ENCODE assay signal across 11 cellular contexts in genomic region chr20:50378170-50379000, GRCh38.
A peak's percentile ranks its signal among the peaks of the same experiment; 100 is the strongest.
DNase-seq lines count a peak whose midpoint lies in the region; ATAC-seq, FAIRE-seq and TF ChIP-seq lines count a peak whose summit lies in the region.
"Had no signal": no experiment of that assay in that cellular context is flagged by ENCODE, and none has a peak within 500 bp of the region (broad histone marks: within the 10 kb centered on the region; RNA-seq: fewer than 3 reads in every experiment).

No MANE protein-coding gene starts in this region.

- H3K4me1 ChIP-seq in A549 (peaks cover 82% of the 10 kb centered on the region), Peyer's patch (peaks cover 0 to 51% (median 15%) of the 10 kb centered on the region in 4 donors), hepatocyte (ENCODE audit: insufficient read depth) (peaks cover 11% of the 10 kb centered on the region), gastrocnemius medialis (peaks cover 30 to 42% of the 10 kb centered on the region in 2 donors)

- POLR2A ChIA-PET in A549 (lab: Yijun Ruan, JAX): no interaction called here

- intact Hi-C loops in gastrocnemius medialis (cut with DNase I; ENCODE audit: low total_unique reads): loop anchor here (2.0 to 5.0 kb wide), 2 partner anchors 82 to 86 kb away; no protein-coding TSS in a partner anchor

- H4K20me1 ChIP-seq in hepatocyte (ENCODE audit: insufficient read depth, poor library complexity, severe bottlenecking): no peaks in the 10 kb centered on the region

- in situ Hi-C loops in gastrocnemius medialis (cut with MboI; ENCODE audit: low sequenced_read_pairs in 4 of 4): loop anchor here in 1 of 4 donors (25.0 kb wide), 1 partner anchor 91 kb away; no protein-coding TSS in a partner anchor

- H3K36me3 ChIP-seq in Peyer's patch (no peaks in the 10 kb centered on the region), hepatocyte (replicated peaks; ENCODE audit: insufficient read depth, low read depth) (no peaks in the 10 kb centered on the region), gastrocnemius medialis (no peaks in the 10 kb centered on the region)

- H3K79me2 ChIP-seq in hepatocyte: no peaks in the 10 kb centered on the region

- TF ChIP-seq CTCF in A549 (IDR thresholded peaks at IDR 0.05) (no peak), Peyer's patch (IDR thresholded peaks at IDR 0.05) (no peak), hepatocyte (IDR thresholded peaks at IDR 0.05; ENCODE audit: poor library complexity) (no peak), gastrocnemius medialis (IDR thresholded peaks at IDR 0.05 in 4 of 5, conservative IDR thresholded peaks at IDR 0.05 in 1 of 5) (no peak)

- FAIRE-seq in A549 (lab: Jason Lieb, UNC): no peak
- FAIRE-seq: GM12891, GM19239 had no signal

- TF ChIP-seq RAD21 in A549 (conservative IDR thresholded peaks at IDR 0.05 in 1 of 2, IDR thresholded peaks at IDR 0.05 in 1 of 2): no peak

- H3K27me3 ChIP-seq in Peyer's patch (no peaks in the 10 kb centered on the region), hepatocyte (no peaks in the 10 kb centered on the region), gastrocnemius medialis (no peaks in the 10 kb centered on the region)

- ATAC-seq in A549 (no peak; a peak in 1 of 6 replicates), gastrocnemius medialis (peak; percentile 44 to 47)

- TF ChIP-seq POLR2A in A549 (IDR thresholded peaks at IDR 0.05; ENCODE audit: low read length): no peak
- no peak for TF ChIP-seq POLR2A in Peyer's patch (IDR thresholded peaks at IDR 0.05)
- peak in 1 of 2 donors; percentile 3 for TF ChIP-seq POLR2A in gastrocnemius medialis (IDR thresholded peaks at IDR 0.05)

- CTCF ChIA-PET in A549 (lab: Yijun Ruan, JAX): interaction anchor here (0.7 to 2.3 kb wide), 11 partner anchors 10 to 190 kb away, joined by 3 to 10 read pairs (median 3); no protein-coding TSS in a partner anchor

- H3K4me3 ChIP-seq in A549: no peak overlapping the region
- H3K4me3 ChIP-seq in Peyer's patch: peak overlapping the region in 2 of 4 donors; percentile 28 to 41
- H3K4me3 ChIP-seq in hepatocyte: no peak overlapping the region
- H3K4me3 ChIP-seq in gastrocnemius medialis: peak overlapping the region; percentile 26 to 50 (median 40)

- no peaks in the 10 kb centered on the region for H3K9me3 ChIP-seq in A549
- no peaks in the 10 kb centered on the region for H3K9me3 ChIP-seq in Peyer's patch
- no peaks in the 10 kb centered on the region for H3K9me3 ChIP-seq in hepatocyte (ENCODE audit: low read depth)
- H3K9me3 ChIP-seq in gastrocnemius medialis: no peaks in the 10 kb centered on the region

- peak overlapping the region; percentile 78 to 87 for H3K27ac ChIP-seq in A549
- peak overlapping the region; percentile 58 to 89 (median 75) for H3K27ac ChIP-seq in Peyer's patch
- H3K27ac ChIP-seq in hepatocyte: peak overlapping the region; percentile 59
- H3K27ac ChIP-seq in gastrocnemius medialis: peak overlapping the region; percentile 89 to 93 (median 92)
- H3K27ac ChIP-seq in substantia nigra (ENCODE audit: low read depth, low read length, poor library complexity, severe bottlenecking): no peak overlapping the region

- WGBS in A549 (ENCODE audit: missing lambda C conversion rate): 67% methylated on average over 14 of the region's 14 CpGs
- 87% methylated on average over 14 of the region's 14 CpGs for WGBS in hepatocyte (ENCODE audit: low lambda C conversion rate, missing lambda C conversion rate)

- TF ChIP-seq EP300 in A549 (IDR thresholded peaks at IDR 0.05): no peak

- DNase-seq in A549 (ENCODE audit: low read depth in 1 of 2, low spot score in 1 of 2) (no peak), Peyer's patch (no peak), hepatocyte (ENCODE audit: low spot score) (no peak), gastrocnemius medialis (peak; percentile 63 to 78), GF-D8 (lab: John Stamatoyannopoulos, UW) (no peak), substantia nigra (lab: John Stamatoyannopoulos, UW) (no peak), NCI-H1694 (lab: John Stamatoyannopoulos, UW) (no peak), GM19238 (ENCODE audit: insufficient read length, low spot score) (no peak)
- DNase-seq: NCI-H774 had no signal

- H3K9me2 ChIP-seq in hepatocyte (replicated peaks; ENCODE audit: insufficient read depth): no peaks in the 10 kb centered on the region

- peak overlapping the region; percentile 36 for H3K4me2 ChIP-seq in A549
- peak overlapping the region; percentile 23 for H3K4me2 ChIP-seq in hepatocyte

- no peak overlapping the region for H2AFZ ChIP-seq in hepatocyte

TF ChIP-seq in A549, 52 proteins besides CTCF, POLR2A, EP300 and RAD21:
- TF ChIP-seq ELK1 (IDR thresholded peaks at IDR 0.05; ENCODE audit: low read depth, low read length) (no peak), JUN (IDR thresholded peaks at IDR 0.05) (0 out of 5 replicates have a peak, but pooled peaks of 1 of the 2 experiments have one; percentile 28), CHD4 (IDR thresholded peaks at IDR 0.05; ENCODE audit: borderline replicate concordance) (no peak), HOXA7 (CRISPR knock-in tag; IDR thresholded peaks at IDR 0.05) (no peak), FOSB (CRISPR knock-in tag; IDR thresholded peaks at IDR 0.05) (no peak), MAZ (IDR thresholded peaks at IDR 0.05; ENCODE audit: borderline replicate concordance, low read depth, low read length) (no peak), FOSL2 (IDR thresholded peaks at IDR 0.05) (no peak), FOSL2 (CRISPR knock-in tag; IDR thresholded peaks at IDR 0.05) (peak; percentile 32; the same call in 1 of the 2 replicates)

Comparison
In these comparisons a context has a peak if more than half of its experiments do, and no peak if none do; other contexts are left out.
1. ATAC-seq: peak in gastrocnemius medialis (2 of 2); none in A549 (0 of 2).
2. DNase-seq: peak in gastrocnemius medialis (2 of 2); none in A549 (0 of 2), Peyer's patch (0 of 3), hepatocyte (single experiment), GF-D8 (single experiment), substantia nigra (0 of 49), NCI-H1694 (single experiment) and GM19238 (single experiment).
3. H3K4me3 ChIP-seq: peak in gastrocnemius medialis (4 of 4); none in A549 (single experiment) and hepatocyte (single experiment).